1 cellular context compared by ENCODE assay signal in the genomic region with DNA sequence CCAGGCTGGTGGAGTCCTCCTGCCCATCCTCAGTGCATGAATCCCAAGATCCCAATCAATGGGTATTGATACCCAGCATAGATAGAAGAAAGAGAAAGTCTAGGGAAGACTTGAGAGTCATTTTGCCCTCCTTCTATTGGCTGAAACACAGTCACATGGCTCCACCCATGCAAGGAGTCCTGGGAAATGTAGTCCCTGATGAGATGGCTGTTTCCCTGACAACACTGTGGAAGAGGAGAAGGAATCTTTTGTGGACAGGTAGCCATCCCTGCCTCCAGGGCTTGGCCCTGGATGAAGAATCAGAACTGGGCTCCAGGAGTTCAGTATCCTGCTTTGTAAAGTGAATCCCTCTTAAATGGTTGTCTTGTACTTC.
TF ChIP-seq lines count a peak whose summit lies in the region.

No MANE protein-coding gene starts in this region.

TF ChIP-seq in WTC11, 78 proteins besides CTCF, POLR2A, EP300 and RAD21 (continued from another document):
- TF ChIP-seq, protein P1, sequence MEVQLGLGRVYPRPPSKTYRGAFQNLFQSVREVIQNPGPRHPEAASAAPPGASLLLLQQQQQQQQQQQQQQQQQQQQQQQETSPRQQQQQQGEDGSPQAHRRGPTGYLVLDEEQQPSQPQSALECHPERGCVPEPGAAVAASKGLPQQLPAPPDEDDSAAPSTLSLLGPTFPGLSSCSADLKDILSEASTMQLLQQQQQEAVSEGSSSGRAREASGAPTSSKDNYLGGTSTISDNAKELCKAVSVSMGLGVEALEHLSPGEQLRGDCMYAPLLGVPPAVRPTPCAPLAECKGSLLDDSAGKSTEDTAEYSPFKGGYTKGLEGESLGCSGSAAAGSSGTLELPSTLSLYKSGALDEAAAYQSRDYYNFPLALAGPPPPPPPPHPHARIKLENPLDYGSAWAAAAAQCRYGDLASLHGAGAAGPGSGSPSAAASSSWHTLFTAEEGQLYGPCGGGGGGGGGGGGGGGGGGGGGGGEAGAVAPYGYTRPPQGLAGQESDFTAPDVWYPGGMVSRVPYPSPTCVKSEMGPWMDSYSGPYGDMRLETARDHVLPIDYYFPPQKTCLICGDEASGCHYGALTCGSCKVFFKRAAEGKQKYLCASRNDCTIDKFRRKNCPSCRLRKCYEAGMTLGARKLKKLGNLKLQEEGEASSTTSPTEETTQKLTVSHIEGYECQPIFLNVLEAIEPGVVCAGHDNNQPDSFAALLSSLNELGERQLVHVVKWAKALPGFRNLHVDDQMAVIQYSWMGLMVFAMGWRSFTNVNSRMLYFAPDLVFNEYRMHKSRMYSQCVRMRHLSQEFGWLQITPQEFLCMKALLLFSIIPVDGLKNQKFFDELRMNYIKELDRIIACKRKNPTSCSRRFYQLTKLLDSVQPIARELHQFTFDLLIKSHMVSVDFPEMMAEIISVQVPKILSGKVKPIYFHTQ (CRISPR knock-in tag; IDR thresholded peaks at IDR 0.05) = no peak
- TF ChIP-seq, protein P2, sequence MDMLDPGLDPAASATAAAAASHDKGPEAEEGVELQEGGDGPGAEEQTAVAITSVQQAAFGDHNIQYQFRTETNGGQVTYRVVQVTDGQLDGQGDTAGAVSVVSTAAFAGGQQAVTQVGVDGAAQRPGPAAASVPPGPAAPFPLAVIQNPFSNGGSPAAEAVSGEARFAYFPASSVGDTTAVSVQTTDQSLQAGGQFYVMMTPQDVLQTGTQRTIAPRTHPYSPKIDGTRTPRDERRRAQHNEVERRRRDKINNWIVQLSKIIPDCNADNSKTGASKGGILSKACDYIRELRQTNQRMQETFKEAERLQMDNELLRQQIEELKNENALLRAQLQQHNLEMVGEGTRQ (CRISPR knock-in tag; IDR thresholded peaks at IDR 0.05) = peak; percentile 90
